ENCODE assay signal across 17 cellular contexts in genomic region chr20:37350655-37351574, GRCh38. TPM values are rescaled to one million over a fixed set of nuclear protein-coding genes. Genes with fewer than 3 reads are reported as not detected.
DNase-seq lines count a peak whose midpoint lies in the region; ATAC-seq and TF ChIP-seq lines count a peak whose summit lies in the region.
"Had no signal": no experiment of that assay in that cellular context is flagged by ENCODE, and none has a peak within 500 bp of the region (broad histone marks: within the 10 kb centered on the region; RNA-seq: fewer than 3 reads in every experiment).

No MANE protein-coding gene starts in this region.

- intact Hi-C loops in CD14-positive monocyte (cut with micrococcal nuclease) = loop anchor here in 1 of 2 donors (2.0 kb wide), 1 partner anchor 14 kb away; no protein-coding TSS in a partner anchor
- intact Hi-C loops in posterior vena cava (cut with DNase I) = no loop called here

- peak overlapping the region; percentile 27 to 30 for H3K4me3 Mint-ChIP-seq in CD14-positive monocyte
- H3K4me3 Mint-ChIP-seq in effector memory CD8-positive, alpha-beta T cell = no peak overlapping the region
- H3K4me3 Mint-ChIP-seq: activated naive CD8-positive, alpha-beta T cell treated with anti-CD3 and anti-CD28 coated beads, Interleukin-2, amount 10 ng/mL, durations not matched to agents 7 days and 5 days; activated T-helper 1 cell treated with anti-CD3 and anti-CD28 coated beads, Interleukin-12 subunit alpha, Interleukin-12 subunit beta, Interleukin-2, Interleukin-4 antibody, amounts not matched to agents 30 ng/mL and 10 ng/mL and 1 ng/mL, durations not matched to agents 14 hours and 24 hours and 36 hours had no signal

- DNase-seq in CD14-positive monocyte (ENCODE audit: low spot score) (no peak), OCI-M1 (lab: John Stamatoyannopoulos, UW) (peak; percentile 4), posterior vena cava (ENCODE audit: low spot score) (peak; percentile 29), NCI-H1694 (lab: John Stamatoyannopoulos, UW) (no peak), GM20000 (ENCODE audit: low spot score) (no peak), DMS153 (lab: John Stamatoyannopoulos, UW) (no peak), epidermal melanocyte (ENCODE audit: insufficient read length, low spot score) (no peak)
- DNase-seq in effector memory CD8-positive, alpha-beta T cell = no peak
- DNase-seq: activated naive CD8-positive, alpha-beta T cell treated with anti-CD3 and anti-CD28 coated beads, Interleukin-2, amount 10 ng/mL, durations not matched to agents 7 days and 5 days; Kasumi-1; NCI-H1105; NCI-H82; PC-9; retina; testis had no signal

- peak overlapping the region in 6 of 7 donors; percentile 52 to 94 (median 75) for H3K27ac Mint-ChIP-seq in CD14-positive monocyte
- peak overlapping the region; percentile 49 to 76 for H3K27ac Mint-ChIP-seq in effector memory CD8-positive, alpha-beta T cell
- H3K27ac Mint-ChIP-seq: activated naive CD8-positive, alpha-beta T cell treated with anti-CD3 and anti-CD28 coated beads, Interleukin-2, amount 10 ng/mL, durations not matched to agents 7 days and 5 days; activated T-helper 1 cell treated with anti-CD3 and anti-CD28 coated beads, Interleukin-12 subunit alpha, Interleukin-12 subunit beta, Interleukin-2, Interleukin-4 antibody, amounts not matched to agents 30 ng/mL and 10 ng/mL and 1 ng/mL, durations not matched to agents 14 hours and 24 hours and 36 hours had no signal

- H3K4me1 Mint-ChIP-seq in CD14-positive monocyte = peaks cover 65% of the 10 kb centered on the region
- H3K4me1 Mint-ChIP-seq in effector memory CD8-positive, alpha-beta T cell (ENCODE audit: low read depth in 2 of 2) = peaks cover 12 to 15% of the 10 kb centered on the region in 2 donors

- peaks cover 0 to 6% (median 0%) of the 10 kb centered on the region in 7 donors for H3K9me3 Mint-ChIP-seq in CD14-positive monocyte
- no peaks in the 10 kb centered on the region for H3K9me3 Mint-ChIP-seq in effector memory CD8-positive, alpha-beta T cell
- H3K9me3 Mint-ChIP-seq: activated naive CD8-positive, alpha-beta T cell treated with anti-CD3 and anti-CD28 coated beads, Interleukin-2, amount 10 ng/mL, durations not matched to agents 7 days and 5 days; activated T-helper 1 cell treated with anti-CD3 and anti-CD28 coated beads, Interleukin-12 subunit alpha, Interleukin-12 subunit beta, Interleukin-2, Interleukin-4 antibody, amounts not matched to agents 30 ng/mL and 10 ng/mL and 1 ng/mL, durations not matched to agents 14 hours and 24 hours and 36 hours had no signal

- ATAC-seq in effector memory CD8-positive, alpha-beta T cell (replicated peaks) = no peak
- ATAC-seq: activated CD4-positive, CD25-positive, alpha-beta regulatory T cell treated with anti-CD3 and anti-CD28 coated beads, Interleukin-2, amount 50 U/mL, for 24 hours had no signal

- H3K27me3 Mint-ChIP-seq in CD14-positive monocyte (ENCODE audit: low read depth in 3 of 3) = peaks cover 12 to 28% (median 23%) of the 10 kb centered on the region in 3 donors
- H3K27me3 Mint-ChIP-seq in effector memory CD8-positive, alpha-beta T cell = no peaks in the 10 kb centered on the region
- H3K27me3 Mint-ChIP-seq: activated naive CD8-positive, alpha-beta T cell treated with anti-CD3 and anti-CD28 coated beads, Interleukin-2, amount 10 ng/mL, durations not matched to agents 7 days and 5 days had no signal

- TF ChIP-seq CTCF in CD14-positive monocyte (IDR thresholded peaks at IDR 0.05) (no peak), GM20000 (IDR thresholded peaks at IDR 0.05; ENCODE audit: extremely low read depth, missing control alignments) (no peak)

- peaks cover 55 to 69% of the 10 kb centered on the region in 2 donors for H3K36me3 Mint-ChIP-seq in CD14-positive monocyte
- H3K36me3 Mint-ChIP-seq in effector memory CD8-positive, alpha-beta T cell (ENCODE audit: insufficient read depth) = no peaks in the 10 kb centered on the region
- H3K36me3 Mint-ChIP-seq: activated naive CD8-positive, alpha-beta T cell treated with anti-CD3 and anti-CD28 coated beads, Interleukin-2, amount 10 ng/mL, durations not matched to agents 7 days and 5 days had no signal

RNA-seq across cellular contexts. Expression of gene SRC, which starts 5.0 kb away (rescaled TPM):
- 1 to 10 TPM; 4.9 to 6.8 TPM for polyA plus RNA-seq in CD14-positive monocyte
- total RNA-seq in posterior vena cava = 10 to 100 TPM; 35.4 to 39.1 TPM

Comparison
In these comparisons a context has a peak if more than half of its experiments do, and no peak if none do; other contexts are left out.
1. DNase-seq: peak in OCI-M1 (single experiment) and posterior vena cava (single experiment); none in CD14-positive monocyte (single experiment), effector memory CD8-positive, alpha-beta T cell (0 of 3), NCI-H1694 (single experiment), GM20000 (single experiment), DMS153 (single experiment) and epidermal melanocyte (single experiment).
2. H3K4me3 Mint-ChIP-seq: peak in CD14-positive monocyte (2 of 2); none in effector memory CD8-positive, alpha-beta T cell (0 of 2).